17 cellular contexts compared by ENCODE assay signal in genomic region chr17:64596988-64597387, GRCh38.
DNase-seq lines count a peak whose midpoint lies in the region; ATAC-seq, FAIRE-seq and TF ChIP-seq lines count a peak whose summit lies in the region.
"Had no signal": no experiment of that assay in that cellular context is flagged by ENCODE, and none has a peak within 500 bp of the region (broad histone marks: within the 10 kb centered on the region; RNA-seq: fewer than 3 reads in every experiment).

No MANE protein-coding gene starts in this region.

- BruUV-seq in K562 (replicated peaks; lab: Mats Ljungman, UMichigan): no TSS peak

- H3K79me2 ChIP-seq in K562 (ENCODE audit: control insufficient read depth, insufficient read depth, low read length): no peaks in the 10 kb centered on the region; the same call in 1 of the 3 replicates

- no peak overlapping the region for H2AFZ ChIP-seq in K562 (ENCODE audit: low read depth, low read length)
- H2AFZ ChIP-seq: GM23248 had no signal

- H3K27me3 ChIP-seq in K562 (ENCODE audit: control insufficient read depth in 2 of 2, insufficient read depth in 2 of 2, low read length in 2 of 2): no peaks in the 10 kb centered on the region
- H3K27me3 ChIP-seq: BLaER1 treated with 17β-estradiol and CSF1 and Interleukin-3, amounts not matched to agents 10 nM and 100 nM had no signal

- POLR2A ChIA-PET in K562 (lab: Yijun Ruan, JAX): interaction anchor here (1.7 kb wide), 1 partner anchor 15 kb away, joined by 5 read pairs; no protein-coding TSS in a partner anchor

- H3K27ac ChIP-seq in K562 (ENCODE audit: extremely low read depth, low read depth, low read length): no peak overlapping the region
- H3K27ac ChIP-seq: BLaER1 treated with 17β-estradiol and CSF1 and Interleukin-3, amounts not matched to agents 10 nM and 100 nM had no signal

- CTCF ChIA-PET in K562 (lab: Yijun Ruan, JAX; ENCODE audit: low intra/inter-chr PET ratio): no interaction called here

- no peaks in the 10 kb centered on the region for H3K9me3 ChIP-seq in K562 (replicated peaks; ENCODE audit: control insufficient read depth, insufficient read depth, low read depth, low read length)
- H3K9me3 ChIP-seq: BLaER1 treated with 17β-estradiol and CSF1 and Interleukin-3, amounts not matched to agents 10 nM and 100 nM; HAP-1 had no signal

- no peak overlapping the region for H3K4me3 ChIP-seq in K562
- H3K4me3 ChIP-seq: BLaER1 treated with 17β-estradiol and CSF1 and Interleukin-3, amounts not matched to agents 10 nM and 100 nM; GM23248; HAP-1 had no signal

- H3K9me3 Mint-ChIP-seq in natural killer cell treated with Interleukin-12 subunit alpha and Interleukin-12 subunit beta and Interleukin-15 and Interleukin-18, amount 100 ng/mL, for 72 hours: no peaks in the 10 kb centered on the region
- H3K9me3 Mint-ChIP-seq in natural killer cell (no peaks in the 10 kb centered on the region), immature natural killer cell (no peaks in the 10 kb centered on the region)
- H3K9me3 Mint-ChIP-seq: CD8-positive, alpha-beta memory T cell; IgD-negative memory B cell had no signal

- in situ Hi-C loops in K562 (cut with MboI): no loop called here

- intact Hi-C loops in natural killer cell (cut with micrococcal nuclease): no loop called here
- intact Hi-C loops in K562 (cut with micrococcal nuclease): loop anchor here (5.0 kb wide), 1 partner anchor 90 kb away; the partner anchor contains the start of genes CEP95 and DDX5

- H4K20me1 ChIP-seq in K562 (replicated peaks; ENCODE audit: control insufficient read depth, insufficient read depth, low read length): no peaks in the 10 kb centered on the region

- no peak overlapping the region for H3K4me2 ChIP-seq in K562 (ENCODE audit: insufficient read depth, low read length)

- H3K4me1 ChIP-seq in K562 (replicated peaks in 1 of 2; ENCODE audit: control insufficient read depth in 2 of 2, insufficient read depth in 2 of 2, low read length in 2 of 2): peaks cover 3% of the 10 kb centered on the region in 2 experiments; a peak in 3 of 5 replicates
- H3K4me1 ChIP-seq: HAP-1 had no signal

- H3K4me1 Mint-ChIP-seq in natural killer cell treated with Interleukin-12 subunit alpha and Interleukin-12 subunit beta and Interleukin-15 and Interleukin-18, amount 100 ng/mL, for 72 hours (ENCODE audit: low read depth in 2 of 2): peaks cover 17 to 26% of the 10 kb centered on the region in 2 donors
- peaks cover 26 to 27% of the 10 kb centered on the region in 2 donors for H3K4me1 Mint-ChIP-seq in natural killer cell
- peaks cover 29 to 58% of the 10 kb centered on the region in 2 donors for H3K4me1 Mint-ChIP-seq in immature natural killer cell

- ATAC-seq in natural killer cell treated with Interleukin-12 subunit alpha and Interleukin-12 subunit beta and Interleukin-15 and Interleukin-18, amount 100 ng/mL, for 72 hours: no peak
- ATAC-seq in natural killer cell: no peak
- ATAC-seq in K562: no peak
- ATAC-seq in GM18502 (IDR thresholded peaks at IDR 0.05; ENCODE audit: poor library complexity, unreplicated experiment): no peak

- no peak for TF ChIP-seq EP300 in K562 (IDR thresholded peaks at IDR 0.05; ENCODE audit: low read length)

- H3K9ac ChIP-seq in K562 (ENCODE audit: insufficient read depth in 1 of 2, low read depth in 2 of 2, low read length in 2 of 2): no peak overlapping the region
- H3K9ac ChIP-seq: BLaER1 treated with 17β-estradiol and CSF1 and Interleukin-3, amounts not matched to agents 10 nM and 100 nM; GM23248 had no signal

- TF ChIP-seq RAD21 in K562 (CRISPR knock-in tag; conservative IDR thresholded peaks at IDR 0.05 in 1 of 2, IDR thresholded peaks at IDR 0.05 in 1 of 2): no peak

- no peak overlapping the region for H3K4me3 Mint-ChIP-seq in natural killer cell treated with Interleukin-12 subunit alpha and Interleukin-12 subunit beta and Interleukin-15 and Interleukin-18, amount 100 ng/mL, for 72 hours
- no peak overlapping the region for H3K4me3 Mint-ChIP-seq in natural killer cell
- no peak overlapping the region for H3K4me3 Mint-ChIP-seq in immature natural killer cell
- H3K4me3 Mint-ChIP-seq: B cell; CD8-positive, alpha-beta memory T cell had no signal

- TF ChIP-seq CTCF in natural killer cell (IDR thresholded peaks at IDR 0.05): no peak
- no peak for TF ChIP-seq CTCF in K562 (IDR thresholded peaks at IDR 0.05 in 2 of 3, conservative IDR thresholded peaks at IDR 0.05 in 1 of 3; ENCODE audit: insufficient read depth in 2 of 3, low read depth in 1 of 3, low read length in 3 of 3)

- no peaks in the 10 kb centered on the region for H3K27me3 Mint-ChIP-seq in natural killer cell treated with Interleukin-12 subunit alpha and Interleukin-12 subunit beta and Interleukin-15 and Interleukin-18, amount 100 ng/mL, for 72 hours
- H3K27me3 Mint-ChIP-seq in natural killer cell (ENCODE audit: low read depth in 2 of 2) (no peaks in the 10 kb centered on the region), immature natural killer cell (ENCODE audit: low read depth in 3 of 3) (peaks cover 0 to 3% (median 0%) of the 10 kb centered on the region in 3 donors)
- H3K27me3 Mint-ChIP-seq: B cell; CD8-positive, alpha-beta memory T cell; IgD-negative memory B cell had no signal

- peaks cover 11% of the 10 kb centered on the region; the same call in 1 of the 3 replicates for H3K36me3 ChIP-seq in K562 (ENCODE audit: control insufficient read depth, insufficient read depth, low read length)

- WGBS in K562 (ENCODE audit: insufficient coverage, low coverage, missing lambda C conversion rate): 73% methylated on average over 1 of the region's 1 CpG

- peak overlapping the region; percentile 19 to 56 for H3K27ac Mint-ChIP-seq in natural killer cell treated with Interleukin-12 subunit alpha and Interleukin-12 subunit beta and Interleukin-15 and Interleukin-18, amount 100 ng/mL, for 72 hours
- H3K27ac Mint-ChIP-seq in natural killer cell: peak overlapping the region in 1 of 2 donors; percentile 65
- H3K27ac Mint-ChIP-seq in immature natural killer cell: peak overlapping the region in 5 of 6 donors; percentile 6 to 60 (median 23)
- H3K27ac Mint-ChIP-seq: B cell, IgD-negative memory B cell had no signal

- no peak for TF ChIP-seq POLR2A in K562 (conservative IDR thresholded peaks at IDR 0.05)

- DNase-seq in natural killer cell treated with Interleukin-12 subunit alpha and Interleukin-12 subunit beta and Interleukin-15 and Interleukin-18, amount 100 ng/mL, for 72 hours (ENCODE audit: low spot score): no peak
- DNase-seq in natural killer cell (no peak), K562 (ENCODE audit: extremely low read depth in 1 of 4, low spot score in 3 of 4) (no peak), immature natural killer cell (no peak), ureter (ENCODE audit: low spot score) (no peak)
- DNase-seq: CD8-positive, alpha-beta memory T cell; COR-L47; GM23248 had no signal

- no peak for FAIRE-seq in K562 (lab: Jason Lieb, UNC)
- FAIRE-seq: G401.6, GM12891, GM18507, HTR-8/SVneo had no signal

- H3K9me1 ChIP-seq in K562 (ENCODE audit: control insufficient read depth, insufficient read depth, low read length): no peaks in the 10 kb centered on the region

- peaks cover 18% of the 10 kb centered on the region for H3K36me3 Mint-ChIP-seq in natural killer cell treated with Interleukin-12 subunit alpha and Interleukin-12 subunit beta and Interleukin-15 and Interleukin-18, amount 100 ng/mL, for 72 hours
- H3K36me3 Mint-ChIP-seq in natural killer cell (peaks cover 16% of the 10 kb centered on the region), immature natural killer cell (peaks cover 10 to 18% (median 14%) of the 10 kb centered on the region in 3 donors)

TF ChIP-seq in K562, 482 proteins besides CTCF, POLR2A, EP300 and RAD21:
- TF ChIP-seq TCF7L2 (IDR thresholded peaks at IDR 0.05; ENCODE audit: low read depth, low read length): no peak
- no peak for TF ChIP-seq SMAD1 (IDR thresholded peaks at IDR 0.05; ENCODE audit: low read depth, low read length, partially characterized antibody)
- no peak for TF ChIP-seq U2AF2 (optimal IDR thresholded peaks at IDR 0.05; ENCODE audit: low read depth, low read length)
- no peak for TF ChIP-seq ZNF324 (CRISPR knock-in tag; IDR thresholded peaks at IDR 0.05)
- TF ChIP-seq RBM25 (IDR thresholded peaks at IDR 0.05; ENCODE audit: low read depth, low read length, severe bottlenecking): peak; percentile 69
- peak; percentile 97 for TF ChIP-seq ZNF121 (CRISPR knock-in tag; conservative IDR thresholded peaks at IDR 0.05)
